Comparison of ENCODE assay signal across 13 cellular contexts in the genomic region with DNA sequence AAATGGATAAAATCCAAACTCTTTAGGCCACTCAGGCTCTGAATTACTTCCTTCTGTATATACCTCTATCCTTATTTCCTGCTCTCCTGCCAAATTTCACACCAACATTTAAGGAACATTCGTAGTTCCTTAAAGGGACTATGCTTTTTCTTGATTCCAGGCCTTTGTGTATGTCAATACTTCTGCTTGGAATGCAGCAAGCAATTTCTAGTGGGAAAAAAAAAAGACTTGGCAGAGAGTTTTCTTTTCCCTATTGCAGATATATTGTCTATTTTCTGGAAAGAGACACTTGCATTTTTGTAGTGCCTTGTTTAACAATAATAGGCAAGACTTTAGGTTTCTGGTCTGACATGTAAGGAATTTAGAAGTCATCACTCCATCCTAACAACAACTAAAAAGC. TPM values are rescaled to one million over a fixed set of nuclear protein-coding genes. Genes with fewer than 3 reads are reported as not detected.
DNase-seq lines count a peak whose midpoint lies in the region; ATAC-seq and TF ChIP-seq lines count a peak whose summit lies in the region.
"Had no signal": no experiment of that assay in that cellular context is flagged by ENCODE, and none has a peak within 500 bp of the region (broad histone marks: within the 10 kb centered on the region; RNA-seq: fewer than 3 reads in every experiment).

No MANE protein-coding gene starts in this region.

- H2BK5ac ChIP-seq in IMR-90 (ENCODE audit: low read depth, low read length, poor library complexity, severe bottlenecking), result peak overlapping the region; percentile 87

- H2BK20ac ChIP-seq in IMR-90 (ENCODE audit: low read depth, low read length), result no peak overlapping the region

- H3K36me3 ChIP-seq in ACC112 (ENCODE audit: insufficient read depth, low read length) (peaks cover under 1% of the 10 kb centered on the region; the same call in 1 of the 2 replicates), IMR-90 (ENCODE audit: control insufficient read depth, insufficient read depth, low read length) (peaks cover 2% of the 10 kb centered on the region; the same call in 1 of the 2 replicates), Karpas-422 (ENCODE audit: insufficient read depth, low read length) (0 out of 2 replicates have a peak, but pooled peaks cover under 1% of the 10 kb centered on the region)

- H2AK9ac ChIP-seq in IMR-90 (replicated peaks; ENCODE audit: low read depth, low read length, poor library complexity), result no peak overlapping the region

- H2AFZ ChIP-seq in ACC112 (ENCODE audit: low read length, unreplicated experiment) (no peak overlapping the region), IMR-90 (replicated peaks; ENCODE audit: low read length, poor library complexity) (no peak overlapping the region), Karpas-422 (ENCODE audit: low read length) (no peak overlapping the region)

- H2BK15ac ChIP-seq in IMR-90 (ENCODE audit: low read depth, low read length), result no peak overlapping the region

- no peak for TF ChIP-seq RAD21 in IMR-90 (IDR thresholded peaks at IDR 0.05; ENCODE audit: low read length)

- no peak overlapping the region for H3K56ac ChIP-seq in IMR-90 (ENCODE audit: extremely low read depth, insufficient read depth, low read length)

- BruUV-seq in IMR-90 (replicated peaks; lab: Mats Ljungman, UMichigan), result no TSS peak

- no peak overlapping the region for H2BK120ac ChIP-seq in IMR-90 (ENCODE audit: low read depth, low read length)

- no peaks in the 10 kb centered on the region for H3K9me1 ChIP-seq in IMR-90 (ENCODE audit: insufficient read depth, low read length)

- no peaks in the 10 kb centered on the region for H3K9me2 ChIP-seq in Karpas-422 (replicated peaks; ENCODE audit: insufficient read depth, low read length)

- in situ Hi-C loops in IMR-90 (cut with MboI; ENCODE audit: low sequenced_read_pairs), result no loop called here

- no peak for TF ChIP-seq CTCF in IMR-90 (conservative IDR thresholded peaks at IDR 0.05; ENCODE audit: low read depth, low read length)
- TF ChIP-seq CTCF in endothelial cell (IDR thresholded peaks at IDR 0.05; ENCODE audit: unreplicated experiment), result no peak

- H3K36me3 Mint-ChIP-seq in endothelial cell (ENCODE audit: low read depth, unreplicated experiment), result peaks cover 4% of the 10 kb centered on the region
- H3K36me3 Mint-ChIP-seq in natural killer cell treated with Interleukin-12 subunit alpha and Interleukin-12 subunit beta and Interleukin-15 and Interleukin-18, amount 100 ng/mL, for 72 hours, result no peaks in the 10 kb centered on the region

- peak overlapping the region; percentile 33 for H3K27ac Mint-ChIP-seq in endothelial cell (ENCODE audit: unreplicated experiment)
- peak overlapping the region; percentile 89 to 95 for H3K27ac Mint-ChIP-seq in natural killer cell treated with Interleukin-12 subunit alpha and Interleukin-12 subunit beta and Interleukin-15 and Interleukin-18, amount 100 ng/mL, for 72 hours

- H3K9ac ChIP-seq in IMR-90 (ENCODE audit: low read depth, low read length), result peak overlapping the region; percentile 55
- H3K9ac ChIP-seq in Karpas-422 (ENCODE audit: low read length), result no peak overlapping the region

- peak overlapping the region; percentile 60; the same call in 1 of the 2 replicates for H4K5ac ChIP-seq in IMR-90 (ENCODE audit: low read depth, low read length)

- H3K18ac ChIP-seq in IMR-90 (ENCODE audit: low read depth, low read length), result peak overlapping the region; percentile 70

- DNase-seq in IMR-90, result peak; percentile 18
- DNase-seq in endothelial cell (ENCODE audit: low spot score), result no peak
- no peak for DNase-seq in natural killer cell treated with Interleukin-12 subunit alpha and Interleukin-12 subunit beta and Interleukin-15 and Interleukin-18, amount 100 ng/mL, for 72 hours (ENCODE audit: low spot score)
- DNase-seq in Karpas-422, result no peak
- no peak for DNase-seq in Ammon's horn (ENCODE audit: low spot score)
- DNase-seq in NK-92 treated with Interleukin-12 subunit alpha and Interleukin-12 subunit beta, amount 100 ng/mL, for 24 hours (lab: John Stamatoyannopoulos, UW), result no peak
- no peak for DNase-seq in stimulated activated CD4-positive, alpha-beta T cell treated with anti-CD3 and anti-CD28 coated beads, Interleukin-4, amount 100 ng/mL, for 4 hours
- DNase-seq: C1 segment of cervical spinal cord, NCI-H748 treated with DMSO at 0.1 percent for 48 hours had no signal

- no peak overlapping the region for H4K91ac ChIP-seq in IMR-90 (ENCODE audit: insufficient read depth, low read depth, low read length)

- peak overlapping the region; percentile 94 for H3K4me2 ChIP-seq in IMR-90 (ENCODE audit: low read depth, low read length)
- H3K4me2 ChIP-seq in Karpas-422 (ENCODE audit: low read depth, low read length, poor library complexity, severe bottlenecking), result no peak overlapping the region

- H3K14ac ChIP-seq in IMR-90 (replicated peaks; ENCODE audit: low read depth, low read length), result no peak overlapping the region

- POLR2A ChIA-PET in IMR-90 (lab: Charles Lee; ENCODE audit: unreplicated experiment), result no interaction called here

- H3K79me2 ChIP-seq in ACC112 (ENCODE audit: control insufficient read depth, insufficient read depth, low read length, unreplicated experiment) (peaks cover 44% of the 10 kb centered on the region), Karpas-422 (ENCODE audit: low read length) (peaks cover 32% of the 10 kb centered on the region)

- dilution Hi-C loops in IMR-90 (cut with HindIII; ENCODE audit: low sequenced_read_pairs, unreplicated experiment), result no loop called here

- H3K27me3 ChIP-seq in ACC112 (ENCODE audit: insufficient read depth, low read length) (no peaks in the 10 kb centered on the region), IMR-90 (ENCODE audit: control insufficient read depth, insufficient read depth, low read length) (no peaks in the 10 kb centered on the region), Karpas-422 (ENCODE audit: low read length) (no peaks in the 10 kb centered on the region)

- no peaks in the 10 kb centered on the region for H3K9me3 Mint-ChIP-seq in endothelial cell (ENCODE audit: unreplicated experiment)
- H3K9me3 Mint-ChIP-seq in natural killer cell treated with Interleukin-12 subunit alpha and Interleukin-12 subunit beta and Interleukin-15 and Interleukin-18, amount 100 ng/mL, for 72 hours, result no peaks in the 10 kb centered on the region

- H3K4me1 ChIP-seq in ACC112 (ENCODE audit: control insufficient read depth, insufficient read depth, low read length, unreplicated experiment) (peaks cover 15% of the 10 kb centered on the region), IMR-90 (ENCODE audit: control insufficient read depth, insufficient read depth, low read length) (peaks cover 2% of the 10 kb centered on the region; the same call in 1 of the 2 replicates), Karpas-422 (ENCODE audit: low read length) (peaks cover 19% of the 10 kb centered on the region)

- H3K4me1 Mint-ChIP-seq in endothelial cell (ENCODE audit: unreplicated experiment), result peaks cover 43% of the 10 kb centered on the region
- peaks cover 43 to 48% of the 10 kb centered on the region in 2 donors for H3K4me1 Mint-ChIP-seq in natural killer cell treated with Interleukin-12 subunit alpha and Interleukin-12 subunit beta and Interleukin-15 and Interleukin-18, amount 100 ng/mL, for 72 hours (ENCODE audit: low read depth in 2 of 2)

- peak overlapping the region; percentile 29; the same call in 1 of the 2 replicates for H3K23ac ChIP-seq in IMR-90 (ENCODE audit: low read depth, low read length)

- peaks cover 2% of the 10 kb centered on the region; the same call in 1 of the 2 replicates for H4K20me1 ChIP-seq in IMR-90 (ENCODE audit: insufficient read depth, low read length)
- no peaks in the 10 kb centered on the region for H4K20me1 ChIP-seq in Karpas-422 (ENCODE audit: insufficient read depth, low read depth, low read length)

- CTCF ChIA-PET in IMR-90 (lab: Yijun Ruan, JAX), result interaction anchor here (0.7 to 0.8 kb wide), 2 partner anchors 315 to 821 kb away, joined by 3 to 5 read pairs; no protein-coding TSS in a partner anchor

- H3K27me3 Mint-ChIP-seq in endothelial cell (ENCODE audit: unreplicated experiment), result peaks cover 7% of the 10 kb centered on the region
- H3K27me3 Mint-ChIP-seq in natural killer cell treated with Interleukin-12 subunit alpha and Interleukin-12 subunit beta and Interleukin-15 and Interleukin-18, amount 100 ng/mL, for 72 hours, result no peaks in the 10 kb centered on the region

- H3K79me1 ChIP-seq in IMR-90 (ENCODE audit: low read depth in 1 of 2, low read length in 2 of 2), result peaks cover 15 to 18% of the 10 kb centered on the region in 2 experiments

- peak overlapping the region; percentile 15; the same call in 1 of the 2 replicates for H3K4ac ChIP-seq in IMR-90 (ENCODE audit: low read depth, low read length)

- H3K4me3 Mint-ChIP-seq in endothelial cell (ENCODE audit: unreplicated experiment), result peak overlapping the region; percentile 100
- H3K4me3 Mint-ChIP-seq in natural killer cell treated with Interleukin-12 subunit alpha and Interleukin-12 subunit beta and Interleukin-15 and Interleukin-18, amount 100 ng/mL, for 72 hours, result peak overlapping the region; percentile 97

- no CpG with 5 or more reads among the region's 1 CpG for WGBS in IMR-90 (ENCODE audit: extremely low coverage in 2 of 2, insufficient read length in 1 of 2), 2 experiments

- H4K8ac ChIP-seq in IMR-90 (ENCODE audit: low read depth in 2 of 2, low read length in 2 of 2), result no peak overlapping the region; a peak in 1 of 4 replicates

- no peak for ATAC-seq in IMR-90 (ENCODE audit: low read depth)
- ATAC-seq in natural killer cell treated with Interleukin-12 subunit alpha and Interleukin-12 subunit beta and Interleukin-15 and Interleukin-18, amount 100 ng/mL, for 72 hours, result no peak

- no peak for TF ChIP-seq POLR2A in IMR-90 (IDR thresholded peaks at IDR 0.05; ENCODE audit: low read depth, low read length)

- H3K4me3 ChIP-seq in ACC112 (ENCODE audit: low read depth, low read length) (0 out of 2 replicates have a peak overlapping the region, but pooled peaks have one; percentile 39), IMR-90 (ENCODE audit: insufficient read depth, low read depth, low read length) (peak overlapping the region; percentile 12; the same call in 1 of the 2 replicates), Karpas-422 (ENCODE audit: low read length) (no peak overlapping the region)
- H3K4me3 ChIP-seq: lung had no signal

- intact Hi-C loops in IMR-90 (cut with micrococcal nuclease), result no loop called here

- H2AK5ac ChIP-seq in IMR-90 (ENCODE audit: low read depth, low read length), result no peak overlapping the region

- H3K27ac ChIP-seq in ACC112 (ENCODE audit: low read depth, low read length), result no peak overlapping the region
- peak overlapping the region; percentile 62; the same call in 1 of the 2 replicates for H3K27ac ChIP-seq in IMR-90 (ENCODE audit: insufficient read depth, low read length)
- H3K27ac ChIP-seq in Karpas-422 (ENCODE audit: low read length), result no peak overlapping the region
- H3K27ac ChIP-seq: KMS-11 had no signal

- no peaks in the 10 kb centered on the region for H3K9me3 ChIP-seq in IMR-90 (ENCODE audit: control insufficient read depth, insufficient read depth, low read length)
- no peaks in the 10 kb centered on the region for H3K9me3 ChIP-seq in Karpas-422 (ENCODE audit: low read length)

RNA-seq across cellular contexts. Expression of a gene that starts 1.9 kb away (rescaled TPM):
- 178 and 246 TPM in 2 replicates for total RNA-seq in IMR-90 (2012; rRNA removed)
- polyA plus RNA-seq in IMR-90 (2012; rRNA removed), result 117 and 140 TPM in 2 replicates
- 29.7 and 40.9 TPM in 2 replicates for polyA plus RNA-seq in IMR-90 (2012; cell fraction: cytosol; rRNA removed)
- 18.4 and 108 TPM in 2 replicates for polyA plus RNA-seq in IMR-90 (2012; cell fraction: nucleus; rRNA removed; ENCODE audit: low replicate concordance)
- total RNA-seq in endothelial cell (ENCODE audit: unreplicated experiment), result 126 TPM
- 10 to 100 TPM; 53.0 to 62.3 TPM for total RNA-seq in natural killer cell treated with Interleukin-12 subunit alpha and Interleukin-12 subunit beta and Interleukin-15 and Interleukin-18, amount 100 ng/mL, for 72 hours
- total RNA-seq in Karpas-422 (2014; rRNA removed; shearing (Covaris generic); ENCODE audit: low replicate concordance), result 64.3 and 67.7 TPM in 2 replicates

RNA-seq across cellular contexts. Expression of a gene that starts 53.6 kb away (rescaled TPM):
- not detected in 2 replicates for total RNA-seq in IMR-90 (2012; rRNA removed)
- not detected in 2 replicates for polyA plus RNA-seq in IMR-90 (2012; rRNA removed)
- polyA plus RNA-seq in IMR-90 (2012; cell fraction: cytosol; rRNA removed), result not detected in 2 replicates
- not detected in 2 replicates for polyA plus RNA-seq in IMR-90 (2012; cell fraction: nucleus; rRNA removed; ENCODE audit: low replicate concordance)
- not detected for total RNA-seq in endothelial cell (ENCODE audit: unreplicated experiment)
- not detected for total RNA-seq in natural killer cell treated with Interleukin-12 subunit alpha and Interleukin-12 subunit beta and Interleukin-15 and Interleukin-18, amount 100 ng/mL, for 72 hours
- total RNA-seq in Karpas-422 (2014; rRNA removed; shearing (Covaris generic); ENCODE audit: low replicate concordance), result not detected in 2 replicates
- total RNA-seq: endothelial cell of umbilical vein had no signal
- polyA plus RNA-seq: endothelial cell of umbilical vein had no signal
